Comparison of ENCODE assay signal across 12 cellular contexts in the genomic region with DNA sequence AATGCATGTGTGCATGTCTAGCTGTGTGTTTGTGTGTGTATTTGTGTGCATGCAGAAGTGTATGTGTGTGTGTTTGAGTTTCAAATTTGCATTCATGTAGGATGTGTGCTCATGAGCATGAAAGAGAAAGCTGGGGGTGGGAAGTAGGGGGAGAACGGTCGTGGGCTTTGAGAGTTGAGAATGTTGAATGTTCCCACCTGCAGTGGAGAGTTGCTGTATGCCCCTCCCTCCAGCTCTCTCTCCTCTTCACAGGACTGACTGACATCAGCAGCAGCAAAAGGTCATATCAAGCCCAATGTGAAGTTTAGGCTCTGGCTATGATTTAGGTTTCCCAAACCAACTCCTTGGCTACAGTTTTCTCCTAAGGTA.
DNase-seq lines count a peak whose midpoint lies in the region; ATAC-seq, FAIRE-seq and TF ChIP-seq lines count a peak whose summit lies in the region.
"Had no signal": no experiment of that assay in that cellular context is flagged by ENCODE, and none has a peak within 500 bp of the region (broad histone marks: within the 10 kb centered on the region; RNA-seq: fewer than 3 reads in every experiment).

No MANE protein-coding gene starts in this region.

- TF ChIP-seq CTCF in heart left ventricle (IDR thresholded peaks at IDR 0.05): no peak

- H3K4me3 ChIP-seq in heart left ventricle (no peak overlapping the region), adipocyte (ENCODE audit: low read length) (peak overlapping the region; percentile 30), iPS-20b (ENCODE audit: low read length) (peak overlapping the region; percentile 36)
- H3K4me3 ChIP-seq: tibial artery had no signal

- H3K4me1 ChIP-seq in heart left ventricle: peaks cover 0 to 36% (median 21%) of the 10 kb centered on the region in 12 donors
- H3K4me1 ChIP-seq in adipocyte (ENCODE audit: control insufficient read depth, insufficient read depth, low read length): peaks cover 53% of the 10 kb centered on the region
- H3K4me1 ChIP-seq in iPS-20b (ENCODE audit: insufficient read depth, low read length): peaks cover 20% of the 10 kb centered on the region

- H3K36me3 ChIP-seq in heart left ventricle (no peaks in the 10 kb centered on the region), adipocyte (ENCODE audit: control insufficient read depth, insufficient read depth, low read length, severe bottlenecking) (no peaks in the 10 kb centered on the region), iPS-20b (ENCODE audit: insufficient read depth, low read depth, low read length) (no peaks in the 10 kb centered on the region)
- H3K36me3 ChIP-seq: tibial artery had no signal

- WGBS in heart left ventricle, 4 donors: 10 to 60% (median 42%) methylated on average over 1 to 2 of the region's 2 CpGs

- peak overlapping the region; percentile 63 for H3K9ac ChIP-seq in adipocyte (ENCODE audit: low read length)
- H3K9ac ChIP-seq in iPS-20b (ENCODE audit: low read depth, low read length): peak overlapping the region; percentile 26; the same call in 1 of the 2 replicates

- DNase-seq in heart left ventricle (no peak), cardiac septum (ENCODE audit: low spot score) (no peak), adipocyte (ENCODE audit: low read depth) (no peak), urothelium cell line (ENCODE audit: low spot score) (peak; percentile 39), H54 (ENCODE audit: insufficient read length, low spot score) (no peak), DMS53 (lab: John Stamatoyannopoulos, UW) (no peak)
- no peak for DNase-seq in central memory CD4-positive, alpha-beta T cell
- DNase-seq: activated CD4-positive, alpha-beta memory T cell treated with anti-CD3 and anti-CD28 coated beads, Interleukin-2, amount 10 ng/mL, durations not matched to agents 7 days and 5 days; midbrain had no signal

- no peak for FAIRE-seq in urothelium cell line (lab: Jason Lieb, UNC)
- FAIRE-seq in H54 (lab: Jason Lieb, UNC): no peak

- ATAC-seq in heart left ventricle: peak; percentile 41 to 61 (median 50)

- intact Hi-C loops in heart left ventricle (cut with DNase I) (loop anchor here in 2 of 10 donors (5.0 kb wide), 2 partner anchors 35 to 40 kb away; no protein-coding TSS in a partner anchor), cardiac septum (cut with DNase I) (loop anchor here (2.0 kb wide), 1 partner anchor 48 kb away; no protein-coding TSS in a partner anchor)

- no peak for TF ChIP-seq POLR2A in heart left ventricle (IDR thresholded peaks at IDR 0.05)
- TF ChIP-seq POLR2A in H54 (IDR thresholded peaks at IDR 0.05; ENCODE audit: low read depth, low read length): no peak

- H3K9me3 ChIP-seq in heart left ventricle (no peaks in the 10 kb centered on the region), adipocyte (ENCODE audit: control insufficient read depth, low read length) (no peaks in the 10 kb centered on the region), iPS-20b (ENCODE audit: insufficient read depth, low read depth, low read length) (no peaks in the 10 kb centered on the region)
- H3K9me3 ChIP-seq: tibial artery had no signal

- H3K27me3 ChIP-seq in heart left ventricle: no peaks in the 10 kb centered on the region
- no peaks in the 10 kb centered on the region for H3K27me3 ChIP-seq in adipocyte (replicated peaks; ENCODE audit: control insufficient read depth, insufficient read depth, low read length)
- H3K27me3 ChIP-seq in iPS-20b (ENCODE audit: insufficient read depth, low read length): no peaks in the 10 kb centered on the region
- H3K27me3 ChIP-seq: dorsolateral prefrontal cortex, tibial artery had no signal

- peak overlapping the region in 11 of 12 donors; percentile 17 to 91 (median 68) for H3K27ac ChIP-seq in heart left ventricle
- H3K27ac ChIP-seq in iPS-20b (ENCODE audit: low read length): no peak overlapping the region

Comparison
In these comparisons a context has a peak if more than half of its experiments do, and no peak if none do; other contexts are left out.
1. H3K4me3 ChIP-seq: peak in adipocyte (single experiment) and iPS-20b (single experiment); none in heart left ventricle (0 of 12).